17 cellular contexts compared by ENCODE assay signal in genomic region chr6:30462482-30462881, GRCh38. TPM values are rescaled to one million over a fixed set of nuclear protein-coding genes. Genes with fewer than 3 reads are reported as not detected.
DNase-seq lines count a peak whose midpoint lies in the region; ATAC-seq and TF ChIP-seq lines count a peak whose summit lies in the region.
"Had no signal": no experiment of that assay in that cellular context is flagged by ENCODE, and none has a peak within 500 bp of the region (broad histone marks: within the 10 kb centered on the region; RNA-seq: fewer than 3 reads in every experiment).

No MANE protein-coding gene starts in this region.

- no peak overlapping the region for H2BK15ac ChIP-seq in H9 (ENCODE audit: low read depth, low read length)

- peaks cover 88 to 94% of the 10 kb centered on the region in 2 donors for H3K27me3 Mint-ChIP-seq in effector memory CD8-positive, alpha-beta T cell
- H3K27me3 Mint-ChIP-seq in natural killer cell treated with Interleukin-12 subunit alpha and Interleukin-12 subunit beta and Interleukin-15 and Interleukin-18, amount 100 ng/mL, for 72 hours = peaks cover 72 to 94% of the 10 kb centered on the region in 2 donors
- peaks cover 100% of the 10 kb centered on the region for H3K27me3 Mint-ChIP-seq in H9 (ENCODE audit: low read depth)

- H4K91ac ChIP-seq in H9 (ENCODE audit: insufficient read length, low read depth, low read length) = no peak overlapping the region

- TF ChIP-seq EP300 in SK-N-SH (IDR thresholded peaks at IDR 0.05; ENCODE audit: borderline replicate concordance in 1 of 2, low read depth in 1 of 2, low read length in 1 of 2) = no peak

- H2BK120ac ChIP-seq in H9 (ENCODE audit: low read depth, low read length, poor library complexity, severe bottlenecking) = no peak overlapping the region

- H3K4me3 ChIP-seq in SK-N-SH (ENCODE audit: low read depth in 2 of 2, low read length in 1 of 2) = no peak overlapping the region
- no peak overlapping the region; a peak in 1 of 20 replicates for H3K4me3 ChIP-seq in BLaER1 treated with 17β-estradiol and CSF1 and Interleukin-3, amounts not matched to agents 10 nM and 100 nM
- H3K4me3 ChIP-seq: GM23338, HAP-1 had no signal

- ATAC-seq in SK-N-SH treated with all-trans-retinoic acid at 6 μM for 48 hours (no peak), GM21717 (IDR thresholded peaks at IDR 0.05; ENCODE audit: unreplicated experiment) (no peak)
- no peak for ATAC-seq in effector memory CD8-positive, alpha-beta T cell (replicated peaks)
- no peak for ATAC-seq in natural killer cell treated with Interleukin-12 subunit alpha and Interleukin-12 subunit beta and Interleukin-15 and Interleukin-18, amount 100 ng/mL, for 72 hours
- ATAC-seq: CD8-positive, alpha-beta T cell; GM23338 had no signal

- H3K4me1 ChIP-seq in SK-N-SH (ENCODE audit: control insufficient read depth in 1 of 2, insufficient read depth in 2 of 2, low read depth in 1 of 2, low read length in 1 of 2) (no peaks in the 10 kb centered on the region; a peak in 1 of 4 replicates), H9 (ENCODE audit: insufficient read depth, low read length) (no peaks in the 10 kb centered on the region)
- peaks cover 29 to 44% (median 37%) of the 10 kb centered on the region in 10 experiments for H3K4me1 ChIP-seq in BLaER1 treated with 17β-estradiol and CSF1 and Interleukin-3, amounts not matched to agents 10 nM and 100 nM
- H3K4me1 ChIP-seq: BE2C, Caco-2, HAP-1 had no signal

- H3K9ac ChIP-seq in SK-N-SH (no peak overlapping the region), H9 (ENCODE audit: extremely low read depth, insufficient read length, low read length) (no peak overlapping the region)
- H3K9ac ChIP-seq in BLaER1 treated with 17β-estradiol and CSF1 and Interleukin-3, amounts not matched to agents 10 nM and 100 nM = no peak overlapping the region

- no peak for TF ChIP-seq RAD21 in SK-N-SH (IDR thresholded peaks at IDR 0.05; ENCODE audit: low read length)

- TF ChIP-seq CTCF in SK-N-SH (IDR thresholded peaks at IDR 0.05) = no peak
- TF ChIP-seq CTCF in H9 (conservative IDR thresholded peaks at IDR 0.05) = no peak

- no peak overlapping the region for H2BK5ac ChIP-seq in H9 (ENCODE audit: insufficient read length, low read length)

- no peaks in the 10 kb centered on the region for H3K36me3 ChIP-seq in SK-N-SH (replicated peaks in 1 of 2; ENCODE audit: control insufficient read depth in 1 of 2, insufficient read depth in 2 of 2, low read length in 1 of 2)
- H3K36me3 ChIP-seq in BLaER1 treated with 17β-estradiol and CSF1 and Interleukin-3, amounts not matched to agents 10 nM and 100 nM = 0 out of 22 replicates have a peak, but pooled peaks cover 0 to 5% (median 0%) of the 10 kb centered on the region in 11 experiments
- H3K36me3 ChIP-seq: BE2C, HAP-1 had no signal

- peaks cover 22% of the 10 kb centered on the region for H3K36me3 Mint-ChIP-seq in effector memory CD8-positive, alpha-beta T cell (ENCODE audit: insufficient read depth)
- H3K36me3 Mint-ChIP-seq in natural killer cell treated with Interleukin-12 subunit alpha and Interleukin-12 subunit beta and Interleukin-15 and Interleukin-18, amount 100 ng/mL, for 72 hours = peaks cover 29% of the 10 kb centered on the region
- no peaks in the 10 kb centered on the region; a peak in 2 of 7 replicates for H3K36me3 Mint-ChIP-seq in H9 (ENCODE audit: insufficient read depth in 1 of 3, low read depth in 3 of 3)
- H3K36me3 Mint-ChIP-seq: CD8-positive, alpha-beta T cell had no signal

- H2BK20ac ChIP-seq in H9 (ENCODE audit: low read depth, low read length, poor library complexity, severe bottlenecking) = no peak overlapping the region

- H4K5ac ChIP-seq in H9 (ENCODE audit: insufficient read length, low read depth, low read length) = no peak overlapping the region

- no peak overlapping the region for H3T11ph ChIP-seq in H9 (ENCODE audit: low read length)

- H2AFZ ChIP-seq in SK-N-SH (ENCODE audit: low read depth) = no peak overlapping the region
- H2AFZ ChIP-seq in H9 (ENCODE audit: low read length) = no peak overlapping the region
- H2AFZ ChIP-seq: GM23338 had no signal

- H3K4me2 ChIP-seq in SK-N-SH (no peak overlapping the region), H9 (ENCODE audit: insufficient read depth, insufficient read length, low read length) (no peak overlapping the region)
- H3K4me2 ChIP-seq in BLaER1 treated with 17β-estradiol and CSF1 and Interleukin-3, amounts not matched to agents 10 nM and 100 nM = peak overlapping the region in 6 of 11 experiments; percentile 78 to 92 (median 88); a peak in 9 of 22 replicates
- H3K4me2 ChIP-seq: GM23338 had no signal

- no peaks in the 10 kb centered on the region for H3K9me2 ChIP-seq in SK-N-SH

- no peaks in the 10 kb centered on the region for H3K79me1 ChIP-seq in H9 (ENCODE audit: insufficient read depth, low read depth, low read length, poor library complexity, severe bottlenecking)

- peak overlapping the region; percentile 56 to 58 for H3K4me3 Mint-ChIP-seq in effector memory CD8-positive, alpha-beta T cell
- peak overlapping the region; percentile 7 for H3K4me3 Mint-ChIP-seq in natural killer cell treated with Interleukin-12 subunit alpha and Interleukin-12 subunit beta and Interleukin-15 and Interleukin-18, amount 100 ng/mL, for 72 hours
- no peak overlapping the region for H3K4me3 Mint-ChIP-seq in H9
- H3K4me3 Mint-ChIP-seq: GM23338, HFFc6 had no signal

- no peak overlapping the region for H3K14ac ChIP-seq in H9 (ENCODE audit: insufficient read depth, low read length)

- H3K18ac ChIP-seq in H9 (ENCODE audit: insufficient read length, low read depth, low read length) = no peak overlapping the region

- H3K9me3 Mint-ChIP-seq in effector memory CD8-positive, alpha-beta T cell = peaks cover 0 to 12% of the 10 kb centered on the region in 2 donors
- H3K9me3 Mint-ChIP-seq in natural killer cell treated with Interleukin-12 subunit alpha and Interleukin-12 subunit beta and Interleukin-15 and Interleukin-18, amount 100 ng/mL, for 72 hours = peaks cover 5% of the 10 kb centered on the region
- peaks cover 0 to 3% of the 10 kb centered on the region in 2 experiments; a peak in 1 of 5 replicates for H3K9me3 Mint-ChIP-seq in H9
- H3K9me3 Mint-ChIP-seq: GM23338 had no signal

- H3K27ac ChIP-seq in SK-N-SH (ENCODE audit: low read depth in 2 of 2, low read length in 1 of 2) (no peak overlapping the region), H9 (ENCODE audit: insufficient read length, low read depth, low read length) (no peak overlapping the region)
- H3K27ac ChIP-seq in BLaER1 treated with 17β-estradiol and CSF1 and Interleukin-3, amounts not matched to agents 10 nM and 100 nM = no peak overlapping the region
- H3K27ac ChIP-seq: 22Rv1 had no signal

- H3K23me2 ChIP-seq in H9 (ENCODE audit: insufficient read length, low read depth, low read length, poor library complexity, severe bottlenecking) = no peaks in the 10 kb centered on the region

- H3K79me2 ChIP-seq in SK-N-SH (ENCODE audit: insufficient read depth) (no peaks in the 10 kb centered on the region), H9 (ENCODE audit: insufficient read depth, low read length) (no peaks in the 10 kb centered on the region)

- peaks cover 37 to 59% of the 10 kb centered on the region in 2 donors for H3K4me1 Mint-ChIP-seq in effector memory CD8-positive, alpha-beta T cell (ENCODE audit: low read depth in 2 of 2)
- H3K4me1 Mint-ChIP-seq in natural killer cell treated with Interleukin-12 subunit alpha and Interleukin-12 subunit beta and Interleukin-15 and Interleukin-18, amount 100 ng/mL, for 72 hours (ENCODE audit: low read depth in 2 of 2) = peaks cover 31 to 42% of the 10 kb centered on the region in 2 donors
- peaks cover 9 to 11% of the 10 kb centered on the region in 2 experiments for H3K4me1 Mint-ChIP-seq in H9

- no peak overlapping the region for H3K4ac ChIP-seq in H9 (ENCODE audit: low read depth, low read length)

- no peak overlapping the region for H2BK12ac ChIP-seq in H9 (ENCODE audit: insufficient read length, low read depth, low read length)

- POLR2A ChIA-PET in SK-N-SH (lab: Yijun Ruan, JAX) = no interaction called here

- 0 out of 2 replicates have a peak, but pooled peaks cover 6% of the 10 kb centered on the region for H4K20me1 ChIP-seq in SK-N-SH (ENCODE audit: insufficient read depth)
- H4K20me1 ChIP-seq in BLaER1 treated with 17β-estradiol and CSF1 and Interleukin-3, amounts not matched to agents 10 nM and 100 nM = peaks cover 40 to 59% (median 56%) of the 10 kb centered on the region in 11 experiments; a peak in 21 of 22 replicates
- H4K20me1 ChIP-seq in H9 (ENCODE audit: control insufficient read depth, insufficient read depth, insufficient read length) = no peaks in the 10 kb centered on the region

- CTCF ChIA-PET in SK-N-SH (lab: Yijun Ruan, JAX) = interaction anchor here (1.0 to 6.1 kb wide), 3 partner anchors 11 to 70 kb away, joined by 3 to 50 read pairs (median 3); no protein-coding TSS in a partner anchor

- H3K9me3 ChIP-seq in SK-N-SH = no peaks in the 10 kb centered on the region
- peaks cover 31 to 40% (median 38%) of the 10 kb centered on the region in 11 experiments for H3K9me3 ChIP-seq in BLaER1 treated with 17β-estradiol and CSF1 and Interleukin-3, amounts not matched to agents 10 nM and 100 nM (replicated peaks in 1 of 11)
- no peaks in the 10 kb centered on the region for H3K9me3 ChIP-seq in H9 (ENCODE audit: control insufficient read depth, low read depth, low read length)
- H3K9me3 ChIP-seq: BE2C, Caco-2 had no signal

- no peaks in the 10 kb centered on the region for H3F3A ChIP-seq in SK-N-SH (replicated peaks; ENCODE audit: insufficient read depth)

- 2% methylated on average over 7 of the region's 7 CpGs for WGBS in SK-N-SH (ENCODE audit: low lambda C conversion rate)
- no CpG with 5 or more reads among the region's 7 CpGs for WGBS in H9 (ENCODE audit: extremely low coverage, insufficient read length, low lambda C conversion rate)

- no peak overlapping the region for H3K56ac ChIP-seq in H9 (ENCODE audit: insufficient read length, low read depth, low read length)

- no peak overlapping the region for H2AK5ac ChIP-seq in H9 (ENCODE audit: insufficient read length, low read length)

- no peak overlapping the region for H3K23ac ChIP-seq in H9 (ENCODE audit: insufficient read length, low read depth, low read length)

- no peak overlapping the region for H4K8ac ChIP-seq in H9 (replicated peaks; ENCODE audit: insufficient read length, low read depth, low read length)

- H3K27ac Mint-ChIP-seq in effector memory CD8-positive, alpha-beta T cell = no peak overlapping the region
- H3K27ac Mint-ChIP-seq in natural killer cell treated with Interleukin-12 subunit alpha and Interleukin-12 subunit beta and Interleukin-15 and Interleukin-18, amount 100 ng/mL, for 72 hours = no peak overlapping the region
- H3K27ac Mint-ChIP-seq in H9 = no peak overlapping the region
- H3K27ac Mint-ChIP-seq: CD8-positive, alpha-beta T cell; GM23338; HFFc6 had no signal

- peaks cover 96% of the 10 kb centered on the region for H3K27me3 ChIP-seq in SK-N-SH (ENCODE audit: insufficient read depth)
- H3K27me3 ChIP-seq in BLaER1 treated with 17β-estradiol and CSF1 and Interleukin-3, amounts not matched to agents 10 nM and 100 nM = peaks cover 97 to 100% (median 100%) of the 10 kb centered on the region in 11 experiments
- H3K27me3 ChIP-seq in H9 (ENCODE audit: insufficient read depth, low read length) = peaks cover 71% of the 10 kb centered on the region

- DNase-seq in SK-N-SH (no peak), H9 (no peak)
- no peak for DNase-seq in effector memory CD8-positive, alpha-beta T cell
- no peak for DNase-seq in natural killer cell treated with Interleukin-12 subunit alpha and Interleukin-12 subunit beta and Interleukin-15 and Interleukin-18, amount 100 ng/mL, for 72 hours (ENCODE audit: low spot score)
- DNase-seq: BE2C; C1 segment of cervical spinal cord; Caco-2; CD8-positive, alpha-beta T cell; DMS153; DND-41; HFFc6 had no signal

RNA-seq across cellular contexts. Expression of gene HLA-E, which starts 26.8 kb away (rescaled TPM):
- polyA plus RNA-seq in SK-N-SH (2012; rRNA removed) = 90.9 and 99.7 TPM in 2 replicates
- 67.6 and 75.1 TPM in 2 replicates for polyA plus RNA-seq in SK-N-SH (2012; cell fraction: cytosol; rRNA removed)
- polyA plus RNA-seq in SK-N-SH (2012; cell fraction: nucleus; rRNA removed) = 86.7 and 92.9 TPM in 2 replicates
- total RNA-seq in natural killer cell treated with Interleukin-12 subunit alpha and Interleukin-12 subunit beta and Interleukin-15 and Interleukin-18, amount 100 ng/mL, for 72 hours = 100 to 1,000 TPM; 355 to 567 TPM
- 24.2 and 28.1 TPM in 2 replicates for total RNA-seq in H9 (2021)

Comparison
In these comparisons a context has a peak if more than half of its experiments do, and no peak if none do; other contexts are left out.
1. H3K4me2 ChIP-seq: peak in BLaER1 treated with 17β-estradiol and CSF1 and Interleukin-3, amounts not matched to agents 10 nM and 100 nM (6 of 11); none in SK-N-SH (single experiment) and H9 (single experiment).
2. H3K4me3 Mint-ChIP-seq: peak in effector memory CD8-positive, alpha-beta T cell (2 of 2) and natural killer cell treated with Interleukin-12 subunit alpha and Interleukin-12 subunit beta and Interleukin-15 and Interleukin-18, amount 100 ng/mL, for 72 hours (single experiment); none in H9 (0 of 2).
3. RNA of gene HLA-E, which starts 26.8 kb away (total RNA-seq): 355 to 567 TPM in natural killer cell treated with Interleukin-12 subunit alpha and Interleukin-12 subunit beta and Interleukin-15 and Interleukin-18, amount 100 ng/mL, for 72 hours; 24.2 to 28.1 TPM in H9; every median in the first group is over 10 times any median in the second.